In the genomic region with DNA sequence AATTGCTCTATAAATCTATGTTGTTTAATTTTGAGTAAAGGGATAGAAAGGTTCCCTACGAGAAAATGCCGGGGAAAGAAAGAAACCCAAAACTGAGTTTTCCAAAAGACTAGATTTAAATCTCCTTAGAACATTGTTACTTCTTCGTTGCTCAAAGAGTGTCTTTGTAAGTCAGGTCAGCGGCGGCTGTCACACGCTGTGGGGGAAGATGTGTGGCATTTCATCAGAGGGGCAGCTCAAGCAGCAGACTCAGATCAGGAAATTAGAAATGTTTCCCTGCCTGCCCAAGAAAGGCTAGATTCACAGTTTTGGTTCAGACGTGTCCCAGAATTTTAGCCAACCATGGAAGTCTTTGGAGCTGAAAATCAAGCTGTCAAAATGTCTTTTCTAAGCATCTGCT, we compare ENCODE assay signal across 3 cellular contexts.
TF ChIP-seq lines count a peak whose summit lies in the region.

No MANE protein-coding gene starts in this region.

TF ChIP-seq in GM23338, 12 proteins besides CTCF, POLR2A, EP300 and RAD21 (continues in another document):
- TF ChIP-seq NANOG (IDR thresholded peaks at IDR 0.05; ENCODE audit: borderline replicate concordance) (no peak), ZNF331 (CRISPR knock-in tag; IDR thresholded peaks at IDR 0.05; ENCODE audit: low read depth) (no peak), CREB1 (CRISPR knock-in tag; IDR thresholded peaks at IDR 0.05; ENCODE audit: low read depth) (no peak), EZH2 (IDR thresholded peaks at IDR 0.05; ENCODE audit: low read depth, unreplicated experiment) (no peak), ZNF114 (CRISPR knock-in tag; IDR thresholded peaks at IDR 0.05) (no peak), STAT1 (IDR thresholded peaks at IDR 0.05; ENCODE audit: unreplicated experiment) (no peak), JUNB (IDR thresholded peaks at IDR 0.05; ENCODE audit: unreplicated experiment) (no peak), EZH2phosphoT487 (IDR thresholded peaks at IDR 0.05; ENCODE audit: unreplicated experiment) (no peak)
- TF ChIP-seq, protein P1, sequence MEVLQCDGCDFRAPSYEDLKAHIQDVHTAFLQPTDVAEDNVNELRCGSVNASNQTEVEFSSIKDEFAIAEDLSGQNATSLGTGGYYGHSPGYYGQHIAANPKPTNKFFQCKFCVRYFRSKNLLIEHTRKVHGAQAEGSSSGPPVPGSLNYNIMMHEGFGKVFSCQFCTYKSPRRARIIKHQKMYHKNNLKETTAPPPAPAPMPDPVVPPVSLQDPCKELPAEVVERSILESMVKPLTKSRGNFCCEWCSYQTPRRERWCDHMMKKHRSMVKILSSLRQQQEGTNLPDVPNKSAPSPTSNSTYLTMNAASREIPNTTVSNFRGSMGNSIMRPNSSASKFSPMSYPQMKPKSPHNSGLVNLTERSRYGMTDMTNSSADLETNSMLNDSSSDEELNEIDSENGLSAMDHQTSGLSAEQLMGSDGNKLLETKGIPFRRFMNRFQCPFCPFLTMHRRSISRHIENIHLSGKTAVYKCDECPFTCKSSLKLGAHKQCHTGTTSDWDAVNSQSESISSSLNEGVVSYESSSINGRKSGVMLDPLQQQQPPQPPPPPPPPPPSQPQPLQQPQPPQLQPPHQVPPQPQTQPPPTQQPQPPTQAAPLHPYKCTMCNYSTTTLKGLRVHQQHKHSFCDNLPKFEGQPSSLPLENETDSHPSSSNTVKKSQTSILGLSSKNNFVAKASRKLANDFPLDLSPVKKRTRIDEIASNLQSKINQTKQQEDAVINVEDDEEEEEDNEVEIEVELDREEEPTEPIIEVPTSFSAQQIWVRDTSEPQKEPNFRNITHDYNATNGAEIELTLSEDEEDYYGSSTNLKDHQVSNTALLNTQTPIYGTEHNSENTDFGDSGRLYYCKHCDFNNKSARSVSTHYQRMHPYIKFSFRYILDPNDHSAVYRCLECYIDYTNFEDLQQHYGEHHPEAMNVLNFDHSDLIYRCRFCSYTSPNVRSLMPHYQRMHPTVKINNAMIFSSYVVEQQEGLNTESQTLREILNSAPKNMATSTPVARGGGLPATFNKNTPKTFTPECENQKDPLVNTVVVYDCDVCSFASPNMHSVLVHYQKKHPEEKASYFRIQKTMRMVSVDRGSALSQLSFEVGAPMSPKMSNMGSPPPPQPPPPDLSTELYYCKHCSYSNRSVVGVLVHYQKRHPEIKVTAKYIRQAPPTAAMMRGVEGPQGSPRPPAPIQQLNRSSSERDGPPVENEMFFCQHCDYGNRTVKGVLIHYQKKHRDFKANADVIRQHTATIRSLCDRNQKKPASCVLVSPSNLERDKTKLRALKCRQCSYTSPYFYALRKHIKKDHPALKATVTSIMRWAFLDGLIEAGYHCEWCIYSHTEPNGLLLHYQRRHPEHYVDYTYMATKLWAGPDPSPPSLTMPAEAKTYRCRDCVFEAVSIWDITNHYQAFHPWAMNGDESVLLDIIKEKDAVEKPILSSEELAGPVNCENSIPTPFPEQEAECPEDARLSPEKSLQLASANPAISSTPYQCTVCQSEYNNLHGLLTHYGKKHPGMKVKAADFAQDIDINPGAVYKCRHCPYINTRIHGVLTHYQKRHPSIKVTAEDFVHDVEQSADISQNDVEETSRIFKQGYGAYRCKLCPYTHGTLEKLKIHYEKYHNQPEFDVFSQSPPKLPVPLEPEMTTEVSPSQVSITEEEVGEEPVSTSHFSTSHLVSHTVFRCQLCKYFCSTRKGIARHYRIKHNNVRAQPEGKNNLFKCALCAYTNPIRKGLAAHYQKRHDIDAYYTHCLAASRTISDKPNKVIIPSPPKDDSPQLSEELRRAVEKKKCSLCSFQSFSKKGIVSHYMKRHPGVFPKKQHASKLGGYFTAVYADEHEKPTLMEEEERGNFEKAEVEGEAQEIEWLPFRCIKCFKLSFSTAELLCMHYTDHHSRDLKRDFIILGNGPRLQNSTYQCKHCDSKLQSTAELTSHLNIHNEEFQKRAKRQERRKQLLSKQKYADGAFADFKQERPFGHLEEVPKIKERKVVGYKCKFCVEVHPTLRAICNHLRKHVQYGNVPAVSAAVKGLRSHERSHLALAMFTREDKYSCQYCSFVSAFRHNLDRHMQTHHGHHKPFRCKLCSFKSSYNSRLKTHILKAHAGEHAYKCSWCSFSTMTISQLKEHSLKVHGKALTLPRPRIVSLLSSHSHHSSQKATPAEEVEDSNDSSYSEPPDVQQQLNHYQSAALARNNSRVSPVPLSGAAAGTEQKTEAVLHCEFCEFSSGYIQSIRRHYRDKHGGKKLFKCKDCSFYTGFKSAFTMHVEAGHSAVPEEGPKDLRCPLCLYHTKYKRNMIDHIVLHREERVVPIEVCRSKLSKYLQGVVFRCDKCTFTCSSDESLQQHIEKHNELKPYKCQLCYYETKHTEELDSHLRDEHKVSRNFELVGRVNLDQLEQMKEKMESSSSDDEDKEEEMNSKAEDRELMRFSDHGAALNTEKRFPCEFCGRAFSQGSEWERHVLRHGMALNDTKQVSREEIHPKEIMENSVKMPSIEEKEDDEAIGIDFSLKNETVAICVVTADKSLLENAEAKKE (CRISPR knock-in tag; IDR thresholded peaks at IDR 0.05) = no peak

TF ChIP-seq in IMR-90, 13 proteins besides CTCF, POLR2A, EP300 and RAD21:
- no peak for TF ChIP-seq BHLHE40 (IDR thresholded peaks at IDR 0.05; ENCODE audit: low read depth, low read length)
- no peak for TF ChIP-seq MAZ (IDR thresholded peaks at IDR 0.05; ENCODE audit: borderline replicate concordance, low read depth, low read length)
- no peak for TF ChIP-seq CHD1 (IDR thresholded peaks at IDR 0.05; ENCODE audit: low read depth, low read length)
- TF ChIP-seq RFX5 (IDR thresholded peaks at IDR 0.05; ENCODE audit: low read depth, low read length) = no peak
- no peak for TF ChIP-seq CEBPB (IDR thresholded peaks at IDR 0.05; ENCODE audit: low read depth, low read length)
- TF ChIP-seq MAFK (IDR thresholded peaks at IDR 0.05; ENCODE audit: low read depth, low read length) = no peak
- no peak for TF ChIP-seq RCOR1 (IDR thresholded peaks at IDR 0.05; ENCODE audit: insufficient replicate concordance, low read length)
- TF ChIP-seq, protein P2, sequence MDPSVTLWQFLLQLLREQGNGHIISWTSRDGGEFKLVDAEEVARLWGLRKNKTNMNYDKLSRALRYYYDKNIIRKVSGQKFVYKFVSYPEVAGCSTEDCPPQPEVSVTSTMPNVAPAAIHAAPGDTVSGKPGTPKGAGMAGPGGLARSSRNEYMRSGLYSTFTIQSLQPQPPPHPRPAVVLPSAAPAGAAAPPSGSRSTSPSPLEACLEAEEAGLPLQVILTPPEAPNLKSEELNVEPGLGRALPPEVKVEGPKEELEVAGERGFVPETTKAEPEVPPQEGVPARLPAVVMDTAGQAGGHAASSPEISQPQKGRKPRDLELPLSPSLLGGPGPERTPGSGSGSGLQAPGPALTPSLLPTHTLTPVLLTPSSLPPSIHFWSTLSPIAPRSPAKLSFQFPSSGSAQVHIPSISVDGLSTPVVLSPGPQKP (IDR thresholded peaks at IDR 0.05; ENCODE audit: borderline replicate concordance, low read depth, low read length) = no peak
- TF ChIP-seq FOS (IDR thresholded peaks at IDR 0.05; ENCODE audit: low read depth, low read length) = no peak
- TF ChIP-seq NFE2L2 (IDR thresholded peaks at IDR 0.05; ENCODE audit: low read depth, low read length) = no peak
- no peak for TF ChIP-seq MXI1 (IDR thresholded peaks at IDR 0.05; ENCODE audit: borderline replicate concordance, low read depth, low read length)
- no peak for TF ChIP-seq SMC3 (IDR thresholded peaks at IDR 0.05; ENCODE audit: low read depth, low read length)
- TF ChIP-seq, protein P3, sequence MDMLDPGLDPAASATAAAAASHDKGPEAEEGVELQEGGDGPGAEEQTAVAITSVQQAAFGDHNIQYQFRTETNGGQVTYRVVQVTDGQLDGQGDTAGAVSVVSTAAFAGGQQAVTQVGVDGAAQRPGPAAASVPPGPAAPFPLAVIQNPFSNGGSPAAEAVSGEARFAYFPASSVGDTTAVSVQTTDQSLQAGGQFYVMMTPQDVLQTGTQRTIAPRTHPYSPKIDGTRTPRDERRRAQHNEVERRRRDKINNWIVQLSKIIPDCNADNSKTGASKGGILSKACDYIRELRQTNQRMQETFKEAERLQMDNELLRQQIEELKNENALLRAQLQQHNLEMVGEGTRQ (IDR thresholded peaks at IDR 0.05; ENCODE audit: low read depth, low read length) = no peak

TF ChIP-seq in SK-N-SH, 30 proteins besides CTCF, POLR2A, EP300 and RAD21:
- TF ChIP-seq, protein P4, sequence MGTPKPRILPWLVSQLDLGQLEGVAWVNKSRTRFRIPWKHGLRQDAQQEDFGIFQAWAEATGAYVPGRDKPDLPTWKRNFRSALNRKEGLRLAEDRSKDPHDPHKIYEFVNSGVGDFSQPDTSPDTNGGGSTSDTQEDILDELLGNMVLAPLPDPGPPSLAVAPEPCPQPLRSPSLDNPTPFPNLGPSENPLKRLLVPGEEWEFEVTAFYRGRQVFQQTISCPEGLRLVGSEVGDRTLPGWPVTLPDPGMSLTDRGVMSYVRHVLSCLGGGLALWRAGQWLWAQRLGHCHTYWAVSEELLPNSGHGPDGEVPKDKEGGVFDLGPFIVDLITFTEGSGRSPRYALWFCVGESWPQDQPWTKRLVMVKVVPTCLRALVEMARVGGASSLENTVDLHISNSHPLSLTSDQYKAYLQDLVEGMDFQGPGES (IDR thresholded peaks at IDR 0.05; ENCODE audit: low read depth, low read length) = no peak
- TF ChIP-seq MXI1 (IDR thresholded peaks at IDR 0.05; ENCODE audit: low read depth, low read length) = no peak
- no peak for TF ChIP-seq JUND (IDR thresholded peaks at IDR 0.05)
- TF ChIP-seq TEAD4 (IDR thresholded peaks at IDR 0.05; ENCODE audit: borderline replicate concordance, insufficient read depth) = no peak
- TF ChIP-seq SMC3 (IDR thresholded peaks at IDR 0.05; ENCODE audit: low read depth, low read length) = no peak
- TF ChIP-seq, protein P5, sequence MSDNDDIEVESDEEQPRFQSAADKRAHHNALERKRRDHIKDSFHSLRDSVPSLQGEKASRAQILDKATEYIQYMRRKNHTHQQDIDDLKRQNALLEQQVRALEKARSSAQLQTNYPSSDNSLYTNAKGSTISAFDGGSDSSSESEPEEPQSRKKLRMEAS (IDR thresholded peaks at IDR 0.05; ENCODE audit: low read depth) = no peak
- TF ChIP-seq RXRA (IDR thresholded peaks at IDR 0.05; ENCODE audit: borderline replicate concordance, low read depth) = no peak
- no peak for TF ChIP-seq CHD2 (IDR thresholded peaks at IDR 0.05; ENCODE audit: low read length, partially characterized antibody)
- TF ChIP-seq MEF2A (IDR thresholded peaks at IDR 0.05; ENCODE audit: borderline replicate concordance, low read depth) = no peak
- no peak for TF ChIP-seq RCOR1 (IDR thresholded peaks at IDR 0.05; ENCODE audit: low read length)
- no peak for TF ChIP-seq SIN3A (IDR thresholded peaks at IDR 0.05; ENCODE audit: borderline replicate concordance, low read depth, low read length)
- TF ChIP-seq NFIC (IDR thresholded peaks at IDR 0.05; ENCODE audit: borderline replicate concordance) = no peak
